ENCODE assay signal across 8 cellular contexts in genomic region chr19:11375143-11375948, GRCh38. TPM values are rescaled to one million over a fixed set of nuclear protein-coding genes. Genes with fewer than 3 reads are reported as not detected.
A peak's percentile ranks its signal among the peaks of the same experiment; 100 is the strongest.
DNase-seq lines count a peak whose midpoint lies in the region; ATAC-seq and TF ChIP-seq lines count a peak whose summit lies in the region.

No MANE protein-coding gene starts in this region.

- DNase-seq in DMS153 treated with DMSO at 0.1 percent for 48 hours (lab: John Stamatoyannopoulos, UW; ENCODE audit: unreplicated experiment) (peak; percentile 36), T-helper 22 cell (ENCODE audit: low read depth) (peak; percentile 58), astrocyte of the cerebellum (ENCODE audit: low read depth) (no peak), islet precursor cell (peak; percentile 80), progenitor cell of endocrine pancreas (ENCODE audit: low spot score, unreplicated experiment) (no peak)
- DNase-seq in Jurkat, Clone E6-1 (ENCODE audit: low read depth, low spot score) = peak; percentile 68
- peak in 2 of 3 donors; percentile 35 to 45 for DNase-seq in stimulated activated CD4-positive, alpha-beta T cell treated with anti-CD3 and anti-CD28 coated beads, TNF-alpha, amount 100 ng/mL, for 1 hour (ENCODE audit: low read depth in 3 of 3, low spot score in 1 of 3)

- TF ChIP-seq CTCF in astrocyte of the cerebellum (IDR thresholded peaks at IDR 0.05; ENCODE audit: low read depth, low read length, missing control alignments) = no peak
- TF ChIP-seq CTCF in progenitor cell of endocrine pancreas (IDR thresholded peaks at IDR 0.05; ENCODE audit: unreplicated experiment) = no peak

- in situ Hi-C loops in astrocyte of the cerebellum (cut with HindIII; ENCODE audit: low sequenced_read_pairs) = no loop called here

- no peak overlapping the region for H3K4me3 Mint-ChIP-seq in progenitor cell of endocrine pancreas (ENCODE audit: low read depth)

- H3K4me3 ChIP-seq in Jurkat, Clone E6-1 (ENCODE audit: low read length) = peak overlapping the region; percentile 64
- H3K4me3 ChIP-seq in astrocyte of the cerebellum (ENCODE audit: low read depth, low read length) = peak overlapping the region; percentile 58

- no peak overlapping the region for H3K27ac Mint-ChIP-seq in progenitor cell of endocrine pancreas

- ATAC-seq in GM19351 (IDR thresholded peaks at IDR 0.05; ENCODE audit: unreplicated experiment) = no peak

- H3K36me3 Mint-ChIP-seq in progenitor cell of endocrine pancreas (ENCODE audit: insufficient read depth) = peaks cover 3% of the 10 kb centered on the region

- peaks cover 7% of the 10 kb centered on the region for H3K4me1 Mint-ChIP-seq in progenitor cell of endocrine pancreas (ENCODE audit: low read depth)

- H3K9me3 Mint-ChIP-seq in progenitor cell of endocrine pancreas (ENCODE audit: low read depth) = no peaks in the 10 kb centered on the region

- H3K27me3 Mint-ChIP-seq in progenitor cell of endocrine pancreas = no peaks in the 10 kb centered on the region

RNA-seq across cellular contexts. Expression of gene SWSAP1, which starts 0.9 kb away (rescaled TPM):
- 3.2 TPM for polyA plus RNA-seq in Jurkat, Clone E6-1 (2012; ENCODE audit: insufficient read depth, insufficient read length)
- total RNA-seq in progenitor cell of endocrine pancreas = 3.2 and 3.3 TPM in 2 replicates

RNA-seq across cellular contexts. Expression of gene EPOR, which starts 8.8 kb away (rescaled TPM):
- polyA plus RNA-seq in Jurkat, Clone E6-1 (2012; ENCODE audit: insufficient read depth, insufficient read length) = 10.1 TPM
- total RNA-seq in progenitor cell of endocrine pancreas = 53.6 and 56.7 TPM in 2 replicates

RNA-seq across cellular contexts. Expression of gene PLPPR2, which starts 20.1 kb away (rescaled TPM):
- 11.4 TPM for polyA plus RNA-seq in Jurkat, Clone E6-1 (2012; ENCODE audit: insufficient read depth, insufficient read length)
- 7.9 and 10.1 TPM in 2 replicates for total RNA-seq in progenitor cell of endocrine pancreas

RNA-seq across cellular contexts. Expression of gene CCDC159, which starts 29.0 kb away (rescaled TPM):
- 30.7 TPM for polyA plus RNA-seq in Jurkat, Clone E6-1 (2012; ENCODE audit: insufficient read depth, insufficient read length)
- 25.0 and 27.6 TPM in 2 replicates for total RNA-seq in progenitor cell of endocrine pancreas

RNA-seq across cellular contexts. Expression of gene TMEM205, which starts 29.3 kb away (rescaled TPM):
- 90.2 TPM for polyA plus RNA-seq in Jurkat, Clone E6-1 (2012; ENCODE audit: insufficient read depth, insufficient read length)
- total RNA-seq in progenitor cell of endocrine pancreas = 49.8 and 51.1 TPM in 2 replicates

Comparison
In these comparisons a context has a peak if more than half of its experiments do, and no peak if none do; other contexts are left out.
1. DNase-seq: peak in DMS153 treated with DMSO at 0.1 percent for 48 hours (single experiment), Jurkat, Clone E6-1 (single experiment), T-helper 22 cell (single experiment), islet precursor cell (single experiment) and stimulated activated CD4-positive, alpha-beta T cell treated with anti-CD3 and anti-CD28 coated beads, TNF-alpha, amount 100 ng/mL, for 1 hour (2 of 3); none in astrocyte of the cerebellum (single experiment) and progenitor cell of endocrine pancreas (single experiment).